ENCODE assay signal across 1 cellular context in the genomic region with DNA sequence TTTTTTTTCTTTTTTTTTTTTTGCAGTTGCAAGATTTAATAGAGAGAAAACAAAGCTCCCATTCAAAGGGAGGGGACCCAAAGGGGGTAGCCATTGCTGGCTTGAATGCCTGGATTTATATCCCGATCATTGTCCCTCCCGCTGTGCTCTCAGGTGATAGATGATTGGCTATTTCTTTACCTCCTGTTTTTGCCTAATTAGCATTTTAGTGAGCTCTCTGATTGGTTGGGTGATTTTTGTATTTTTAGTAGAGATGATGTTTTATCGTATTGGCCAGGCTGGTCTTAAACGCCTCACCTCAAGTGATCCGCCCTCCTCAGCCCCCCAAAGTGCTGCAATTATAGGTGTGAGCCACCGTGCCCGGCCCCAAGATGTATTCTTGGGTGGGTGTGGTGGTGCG.
TF ChIP-seq lines count a peak whose summit lies in the region.

No MANE protein-coding gene starts in this region.

TF ChIP-seq in K562, 482 proteins besides CTCF, POLR2A, EP300 and RAD21:
- TF ChIP-seq ZNF316 (IDR thresholded peaks at IDR 0.05), result peak; percentile 77
- TF ChIP-seq C11orf30 (IDR thresholded peaks at IDR 0.05; ENCODE audit: low read depth), result peak; percentile 63
